In genomic region chr1:179990847-179991246, GRCh38 we compare ENCODE assay signal across 2 cellular contexts.
TF ChIP-seq lines count a peak whose summit lies in the region.

No MANE protein-coding gene starts in this region.

TF ChIP-seq in H1, 55 proteins besides CTCF, POLR2A, EP300 and RAD21:
- no peak for TF ChIP-seq ASH2L (IDR thresholded peaks at IDR 0.05; ENCODE audit: low read length)
- no peak for TF ChIP-seq TEAD4 (IDR thresholded peaks at IDR 0.05; ENCODE audit: low read depth, low read length)
- no peak for TF ChIP-seq HDAC6 (IDR thresholded peaks at IDR 0.05; ENCODE audit: low read depth, low read length)
- TF ChIP-seq CEBPB (IDR thresholded peaks at IDR 0.05; ENCODE audit: low read depth, low read length) = peak; percentile 41; the same call in 1 of the 2 replicates
- no peak for TF ChIP-seq TBP (IDR thresholded peaks at IDR 0.05; ENCODE audit: low read depth, low read length)
- no peak for TF ChIP-seq SIN3A (conservative IDR thresholded peaks at IDR 0.05 in 1 of 2, IDR thresholded peaks at IDR 0.05 in 1 of 2; ENCODE audit: low read depth in 1 of 2, low read length in 2 of 2)

TF ChIP-seq in liver, 16 proteins besides CTCF, POLR2A, EP300 and RAD21:
- TF ChIP-seq NR2F2 (IDR thresholded peaks at IDR 0.05) (no peak), RXRA (IDR thresholded peaks at IDR 0.05) (no peak), FOXA1 (IDR thresholded peaks at IDR 0.05) (no peak), REST (IDR thresholded peaks at IDR 0.05) (no peak), FOXA2 (IDR thresholded peaks at IDR 0.05) (no peak), EGR1 (IDR thresholded peaks at IDR 0.05; ENCODE audit: low read depth in 2 of 2) (no peak), SP1 (IDR thresholded peaks at IDR 0.05) (no peak), MAX (IDR thresholded peaks at IDR 0.05) (no peak), YY1 (IDR thresholded peaks at IDR 0.05) (no peak), ATF3 (IDR thresholded peaks at IDR 0.05) (peak; percentile 73), HNF4G (IDR thresholded peaks at IDR 0.05) (peak; percentile 40), JUND (IDR thresholded peaks at IDR 0.05) (peak in 1 of 2 donors; percentile 13), HNF4A (conservative IDR thresholded peaks at IDR 0.05) (peak; percentile 74 to 75), ZBTB33 (IDR thresholded peaks at IDR 0.05) (peak; percentile 44), GABPA (IDR thresholded peaks at IDR 0.05 in 1 of 2, conservative IDR thresholded peaks at IDR 0.05 in 1 of 2) (no peak), TAF1 (conservative IDR thresholded peaks at IDR 0.05) (no peak)
